ENCODE assay signal across 22 cellular contexts in genomic region chr1:192080671-192081070, GRCh38.
A peak's percentile ranks its signal among the peaks of the same experiment; 100 is the strongest.
DNase-seq lines count a peak whose midpoint lies in the region; ATAC-seq and TF ChIP-seq lines count a peak whose summit lies in the region.
"Had no signal": no experiment of that assay in that cellular context is flagged by ENCODE, and none has a peak within 500 bp of the region (broad histone marks: within the 10 kb centered on the region; RNA-seq: fewer than 3 reads in every experiment).

No MANE protein-coding gene starts in this region.

- H3K9me3 ChIP-seq in DND-41 (ENCODE audit: insufficient read depth, low read length, severe bottlenecking) = no peaks in the 10 kb centered on the region
- H3K9me3 ChIP-seq in Loucy (ENCODE audit: insufficient read depth, low read depth, low read length) = no peaks in the 10 kb centered on the region
- H3K9me3 ChIP-seq in neuronal stem cell (replicated peaks in 1 of 2; ENCODE audit: control insufficient read depth in 2 of 2, insufficient read depth in 1 of 2, low read depth in 1 of 2, low read length in 2 of 2) = no peaks in the 10 kb centered on the region
- no peaks in the 10 kb centered on the region for H3K9me3 ChIP-seq in Karpas-422 (ENCODE audit: low read length)
- H3K9me3 ChIP-seq: Caco-2 had no signal

- no peak overlapping the region for H2BK15ac ChIP-seq in neuronal stem cell (ENCODE audit: low read length)

- no peak for TF ChIP-seq CTCF in DND-41 (IDR thresholded peaks at IDR 0.05; ENCODE audit: borderline replicate concordance, extremely low read depth, low read length, poor library complexity, severe bottlenecking)
- no peak for TF ChIP-seq CTCF in Loucy (conservative IDR thresholded peaks at IDR 0.05; ENCODE audit: low read length)
- no peak for TF ChIP-seq CTCF in brain (conservative IDR thresholded peaks at IDR 0.05)

- H3K14ac ChIP-seq in neuronal stem cell (ENCODE audit: low read length) = no peak overlapping the region

- DNase-seq in DND-41 (no peak), neuronal stem cell (ENCODE audit: low spot score) (no peak), Karpas-422 (no peak), HPDE6-E6E7 (ENCODE audit: extremely low spot score) (no peak), retina (no peak)
- DNase-seq: C1 segment of cervical spinal cord; Caco-2; CD4-positive, alpha-beta memory T cell; DMS 273 treated with DMSO at 0.1 percent for 48 hours; GOT3; HCEC 1CT; KBM-7; MM.1S; NCI-H2029; NCI-H345; NCI-H524 treated with DMSO at 0.1 percent for 48 hours; NCI-H774; T-helper 17 cell had no signal

- H3K4me3 ChIP-seq in DND-41 (ENCODE audit: low read depth in 1 of 2, low read length in 2 of 2) = no peak overlapping the region
- H3K4me3 ChIP-seq in Loucy (ENCODE audit: low read length, poor library complexity, severe bottlenecking) = no peak overlapping the region
- H3K4me3 ChIP-seq in neuronal stem cell (ENCODE audit: low read length in 2 of 2) = no peak overlapping the region
- no peak overlapping the region for H3K4me3 ChIP-seq in Karpas-422 (ENCODE audit: low read length)

- no peaks in the 10 kb centered on the region for H3K79me1 ChIP-seq in neuronal stem cell (ENCODE audit: low read depth, low read length)

- no peak overlapping the region for H3K18ac ChIP-seq in neuronal stem cell (ENCODE audit: low read length)

- H2BK5ac ChIP-seq in neuronal stem cell (ENCODE audit: low read length) = no peak overlapping the region

- no peak overlapping the region for H4K8ac ChIP-seq in neuronal stem cell (ENCODE audit: low read depth, low read length)

- H2AK5ac ChIP-seq in neuronal stem cell (ENCODE audit: low read depth, low read length) = no peak overlapping the region

- H3K23ac ChIP-seq in neuronal stem cell (ENCODE audit: low read depth, low read length, poor library complexity) = no peak overlapping the region

- peak overlapping the region in 3 of 5 experiments; percentile 53 to 94 (median 79) for H3K27ac Mint-ChIP-seq in brain
- H3K27ac Mint-ChIP-seq: CD4-positive, alpha-beta memory T cell; T-helper 17 cell had no signal

- H3K27ac ChIP-seq in DND-41 (ENCODE audit: low read length) (peak overlapping the region; percentile 54), neuronal stem cell (replicated peaks; ENCODE audit: low read length) (no peak overlapping the region), Karpas-422 (ENCODE audit: low read length) (no peak overlapping the region)
- H3K27ac ChIP-seq: HL-60 had no signal

- H3K36me3 ChIP-seq in DND-41 (ENCODE audit: insufficient read depth, low read length) (no peaks in the 10 kb centered on the region), Loucy (ENCODE audit: insufficient read depth, low read length) (no peaks in the 10 kb centered on the region), neuronal stem cell (replicated peaks in 1 of 2; ENCODE audit: control insufficient read depth in 2 of 2, insufficient read depth in 2 of 2, low read length in 2 of 2) (no peaks in the 10 kb centered on the region), Karpas-422 (ENCODE audit: insufficient read depth, low read length) (no peaks in the 10 kb centered on the region)

- no peaks in the 10 kb centered on the region; the same call in 1 of the 2 replicates for H3K9me2 ChIP-seq in Loucy (replicated peaks; ENCODE audit: low read depth, low read length)
- no peaks in the 10 kb centered on the region for H3K9me2 ChIP-seq in Karpas-422 (replicated peaks; ENCODE audit: insufficient read depth, low read length)

- no peak overlapping the region for H3K9ac ChIP-seq in DND-41 (ENCODE audit: low read depth, low read length)
- no peak overlapping the region for H3K9ac ChIP-seq in Loucy (ENCODE audit: low read depth, low read length, poor library complexity, severe bottlenecking)
- no peak overlapping the region for H3K9ac ChIP-seq in neuronal stem cell (ENCODE audit: low read depth, low read length, poor library complexity)
- no peak overlapping the region for H3K9ac ChIP-seq in Karpas-422 (ENCODE audit: low read length)

- H3K4me1 ChIP-seq in DND-41 (ENCODE audit: insufficient read depth, low read length) = peaks cover 24% of the 10 kb centered on the region
- peaks cover 8% of the 10 kb centered on the region for H3K4me1 ChIP-seq in Loucy (ENCODE audit: insufficient read depth, low read length, poor library complexity, severe bottlenecking)
- H3K4me1 ChIP-seq in neuronal stem cell (ENCODE audit: control insufficient read depth in 2 of 2, insufficient read depth in 1 of 2, low read depth in 1 of 2, low read length in 2 of 2) = no peaks in the 10 kb centered on the region
- H3K4me1 ChIP-seq in Karpas-422 (ENCODE audit: low read length) = no peaks in the 10 kb centered on the region
- H3K4me1 ChIP-seq: Caco-2 had no signal

- no peak overlapping the region for H2BK12ac ChIP-seq in neuronal stem cell (ENCODE audit: low read length)

- H3K9me3 Mint-ChIP-seq in brain = no peaks in the 10 kb centered on the region

- no peaks in the 10 kb centered on the region for H3K79me2 ChIP-seq in DND-41 (ENCODE audit: insufficient read depth, low read length)
- H3K79me2 ChIP-seq in Loucy (ENCODE audit: insufficient read depth, low read length) = no peaks in the 10 kb centered on the region
- H3K79me2 ChIP-seq in Karpas-422 (ENCODE audit: low read length) = no peaks in the 10 kb centered on the region

- H2BK120ac ChIP-seq in neuronal stem cell (ENCODE audit: low read depth, low read length) = no peak overlapping the region

- H4K20me1 ChIP-seq in DND-41 (ENCODE audit: insufficient read depth, low read length) = no peaks in the 10 kb centered on the region
- no peaks in the 10 kb centered on the region for H4K20me1 ChIP-seq in Loucy (ENCODE audit: insufficient read depth, low read length, poor library complexity, severe bottlenecking)
- H4K20me1 ChIP-seq in Karpas-422 (ENCODE audit: insufficient read depth, low read depth, low read length) = no peaks in the 10 kb centered on the region

- H3K27me3 ChIP-seq in DND-41 (ENCODE audit: insufficient read depth, low read length, poor library complexity) (no peaks in the 10 kb centered on the region), Loucy (ENCODE audit: insufficient read depth, low read length, poor library complexity, severe bottlenecking) (no peaks in the 10 kb centered on the region), neuronal stem cell (ENCODE audit: control insufficient read depth in 3 of 3, insufficient read depth in 3 of 3, low read depth in 1 of 3, low read length in 3 of 3) (no peaks in the 10 kb centered on the region), Karpas-422 (ENCODE audit: low read length) (no peaks in the 10 kb centered on the region)

- H3K36me3 Mint-ChIP-seq in brain = no peaks in the 10 kb centered on the region
- H3K36me3 Mint-ChIP-seq: CD4-positive, alpha-beta memory T cell had no signal

- peaks cover 28% of the 10 kb centered on the region for H3K4me1 Mint-ChIP-seq in brain
- H3K4me1 Mint-ChIP-seq: CD4-positive, alpha-beta memory T cell; T-helper 17 cell had no signal

- no CpG with 5 or more reads among the region's 2 CpGs for WGBS in neuronal stem cell (ENCODE audit: extremely low coverage in 2 of 2, insufficient read length in 2 of 2, insufficient replicate concordance in 1 of 2), 2 donors

- no peak overlapping the region for H4K91ac ChIP-seq in neuronal stem cell (ENCODE audit: low read depth, low read length, poor library complexity)

- ATAC-seq in DND-41 (ENCODE audit: insufficient read depth, low read depth) = 0 out of 3 replicates have a peak, but pooled peaks have one; percentile 32
- ATAC-seq: SK-N-SH treated with all-trans-retinoic acid at 6 μM for 48 hours, T-helper 17 cell had no signal

- H3K4me3 Mint-ChIP-seq in brain = no peak overlapping the region
- H3K4me3 Mint-ChIP-seq: CD4-positive, alpha-beta memory T cell; T-helper 17 cell had no signal

- H3F3A ChIP-seq in Loucy (ENCODE audit: low read depth) = no peaks in the 10 kb centered on the region

- H2AFZ ChIP-seq in DND-41 (ENCODE audit: low read depth, low read length) (peak overlapping the region; percentile 52; the same call in 1 of the 2 replicates), Loucy (ENCODE audit: low read length) (peak overlapping the region; percentile 46; the same call in 1 of the 2 replicates), neuronal stem cell (ENCODE audit: low read length) (peak overlapping the region; percentile 32), Karpas-422 (ENCODE audit: low read length) (no peak overlapping the region)

- no peaks in the 10 kb centered on the region for H3K27me3 Mint-ChIP-seq in brain
- H3K27me3 Mint-ChIP-seq: CD4-positive, alpha-beta memory T cell; T-helper 17 cell had no signal

- H3K4me2 ChIP-seq in DND-41 (ENCODE audit: insufficient read depth, low read length) (no peak overlapping the region), Loucy (ENCODE audit: low read depth, low read length, poor library complexity, severe bottlenecking) (no peak overlapping the region), neuronal stem cell (ENCODE audit: insufficient read depth, low read length, poor library complexity, severe bottlenecking) (no peak overlapping the region), Karpas-422 (ENCODE audit: low read depth, low read length, poor library complexity, severe bottlenecking) (no peak overlapping the region)

- H3K4ac ChIP-seq in neuronal stem cell (ENCODE audit: low read length) = no peak overlapping the region
